In the genomic region with DNA sequence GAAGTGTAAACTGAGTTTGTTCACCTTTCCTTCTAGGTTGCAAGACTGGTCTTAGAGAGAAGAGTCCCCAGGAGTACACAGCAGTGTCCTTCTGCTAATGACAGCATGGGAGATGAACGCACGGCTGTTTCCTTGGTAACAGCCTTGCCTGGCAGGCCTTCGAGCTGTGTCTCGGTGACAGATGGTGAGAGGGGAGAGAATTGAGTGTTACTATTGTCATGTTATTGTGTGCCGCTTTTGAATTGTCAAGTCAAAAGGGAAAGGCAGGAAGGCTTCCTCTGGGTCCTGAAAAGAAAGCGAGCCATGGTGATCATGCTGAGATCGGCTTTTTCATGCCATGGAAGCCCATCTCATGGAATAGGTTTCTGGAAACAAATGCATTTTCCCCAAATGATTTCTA, we compare ENCODE assay signal across 1 cellular context. TPM values are rescaled to one million over a fixed set of nuclear protein-coding genes. Genes with fewer than 3 reads are reported as not detected.
"Had no signal": no experiment of that assay in that cellular context is flagged by ENCODE, and none has a peak within 500 bp of the region (broad histone marks: within the 10 kb centered on the region; RNA-seq: fewer than 3 reads in every experiment).

No MANE protein-coding gene starts in this region.

RNA-seq across cellular contexts. Expression of gene PTPN20, which starts 32.5 kb away (rescaled TPM):
- total RNA-seq: chondrocyte had no signal
